ENCODE assay signal across 13 cellular contexts in genomic region chr2:26640781-26641564, GRCh38. TPM values are rescaled to one million over a fixed set of nuclear protein-coding genes. Genes with fewer than 3 reads are reported as not detected.
DNase-seq lines count a peak whose midpoint lies in the region; ATAC-seq and TF ChIP-seq lines count a peak whose summit lies in the region.
"Had no signal": no experiment of that assay in that cellular context is flagged by ENCODE, and none has a peak within 500 bp of the region (broad histone marks: within the 10 kb centered on the region; RNA-seq: fewer than 3 reads in every experiment).

Gene CIB4, minus strand, starts transcription at chr2:26641366. Its CDS starts 52 bp downstream, at chr2:26641314.

- TF ChIP-seq CTCF in RWPE1 (conservative IDR thresholded peaks at IDR 0.05; ENCODE audit: low read depth) (no peak), suprapubic skin (IDR thresholded peaks at IDR 0.05) (no peak)

- WGBS in suprapubic skin = 72% methylated on average over 8 of the region's 8 CpGs

- no peak for TF ChIP-seq POLR2A in suprapubic skin (IDR thresholded peaks at IDR 0.05)

- H3K27ac ChIP-seq in RWPE1 (no peak within 1 kb of the TSS), suprapubic skin (no peak within 1 kb of the TSS)
- H3K27ac ChIP-seq: thoracic aorta had no signal

- POLR2A ChIA-PET in RWPE1 (lab: Yijun Ruan, JAX; ENCODE audit: low non-redundant PET) = no interaction called here

- H3K4me1 ChIP-seq in iPS-15b (ENCODE audit: control insufficient read depth, insufficient read depth, low read length) = no peaks in the 10 kb centered on the region
- H3K4me1 ChIP-seq in suprapubic skin = no peaks in the 10 kb centered on the region

- peak; percentile 31 for DNase-seq in NCI-H1105 treated with DMSO at 0.1 percent for 48 hours (lab: John Stamatoyannopoulos, UW)
- DNase-seq in NCI-H1105 (lab: John Stamatoyannopoulos, UW) = no peak
- peak; percentile 79 for DNase-seq in RWPE1 (ENCODE audit: low spot score)
- peak; percentile 16 to 38 for DNase-seq in suprapubic skin (ENCODE audit: low spot score in 2 of 2)
- no peak for DNase-seq in middle frontal gyrus (ENCODE audit: extremely low spot score, low spot score)
- DNase-seq in NCI-H2227 treated with DMSO at 0.1 percent for 48 hours (lab: John Stamatoyannopoulos, UW) = no peak
- DNase-seq: NCI-H1092, SHP77 treated with DMSO at 0.1 percent for 48 hours had no signal

- H3K9me3 ChIP-seq in iPS-15b (ENCODE audit: control insufficient read depth, insufficient read depth, low read length) (no peaks in the 10 kb centered on the region), suprapubic skin (no peaks in the 10 kb centered on the region)
- H3K9me3 ChIP-seq: thoracic aorta had no signal

- peak within 1 kb of the TSS; percentile 37 for H3K9ac ChIP-seq in iPS-15b (ENCODE audit: low read depth, low read length)

- TF ChIP-seq EP300 in suprapubic skin (IDR thresholded peaks at IDR 0.05) = no peak

- ATAC-seq in HG03095 (IDR thresholded peaks at IDR 0.05; ENCODE audit: unreplicated experiment) = no peak
- ATAC-seq: naive thymus-derived CD8-positive, alpha-beta T cell had no signal

- H3K36me3 ChIP-seq in iPS-15b (ENCODE audit: control insufficient read depth, insufficient read depth, low read length) = no peaks in the 10 kb centered on the region
- H3K36me3 ChIP-seq in suprapubic skin = no peaks in the 10 kb centered on the region
- H3K36me3 ChIP-seq: thoracic aorta had no signal

- no peak within 1 kb of the TSS for H3K4me3 ChIP-seq in iPS-15b (ENCODE audit: low read depth, low read length)
- H3K4me3 ChIP-seq in suprapubic skin = no peak within 1 kb of the TSS
- H3K4me3 ChIP-seq: thoracic aorta had no signal

- no peaks in the 10 kb centered on the region for H3K27me3 ChIP-seq in iPS-15b (ENCODE audit: control insufficient read depth, insufficient read depth, low read length)
- peaks cover 14% of the 10 kb centered on the region for H3K27me3 ChIP-seq in suprapubic skin

- CTCF ChIA-PET in RWPE1 (lab: Yijun Ruan, JAX) = interaction anchor here (0.6 to 0.7 kb wide), 2 partner anchors 10 to 104 kb away, joined by 4 read pairs; no protein-coding TSS in a partner anchor

RNA-seq across cellular contexts. Expression of gene CIB4, which starts in this region (rescaled TPM):
- not detected for total RNA-seq in suprapubic skin
- total RNA-seq: naive thymus-derived CD8-positive, alpha-beta T cell; skeletal muscle tissue; thoracic aorta had no signal

Comparison
In these comparisons a context has a peak if more than half of its experiments do, and no peak if none do; other contexts are left out.
1. DNase-seq: peak in NCI-H1105 treated with DMSO at 0.1 percent for 48 hours (single experiment) and RWPE1 (single experiment); none in NCI-H1105 (single experiment), middle frontal gyrus (single experiment) and NCI-H2227 treated with DMSO at 0.1 percent for 48 hours (single experiment).
2. Peak in DNase-seq in suprapubic skin; RNA of the gene not detected or under 1 TPM.